In the genomic region with DNA sequence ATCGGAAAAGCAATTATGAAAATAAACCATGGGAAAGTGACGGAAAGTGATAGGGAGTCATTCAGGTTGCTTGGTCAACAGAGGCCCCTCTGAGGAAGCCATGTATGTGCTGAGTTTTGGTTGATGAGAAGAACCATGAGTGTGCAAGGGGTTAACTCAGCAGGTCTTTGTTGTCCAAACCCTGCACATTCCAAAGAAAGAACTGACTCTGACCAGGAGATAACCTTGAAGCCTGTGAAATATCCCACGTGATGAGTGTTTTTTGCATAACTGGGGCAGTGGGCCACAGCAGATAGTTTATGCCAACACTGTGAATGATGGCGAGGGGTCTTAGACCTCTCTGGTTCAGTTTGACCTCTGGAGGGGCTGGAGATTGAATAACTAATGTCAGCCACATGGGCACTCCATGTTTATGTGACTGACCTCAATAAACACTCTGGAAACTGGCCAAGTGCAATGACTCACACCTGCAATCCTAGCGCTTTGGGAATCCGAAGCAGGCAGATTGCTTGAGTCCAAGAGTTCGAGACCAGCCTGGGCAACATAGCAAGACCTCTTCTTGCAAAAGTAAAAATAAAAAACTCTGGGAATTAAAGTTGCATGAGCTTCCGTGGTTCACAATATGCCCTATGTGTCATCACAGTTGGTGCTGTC, we compare ENCODE assay signal across 19 cellular contexts.
A peak's percentile ranks its signal among the peaks of the same experiment; 100 is the strongest.
DNase-seq lines count a peak whose midpoint lies in the region; ATAC-seq, FAIRE-seq and TF ChIP-seq lines count a peak whose summit lies in the region.
"Had no signal": no experiment of that assay in that cellular context is flagged by ENCODE, and none has a peak within 500 bp of the region (broad histone marks: within the 10 kb centered on the region; RNA-seq: fewer than 3 reads in every experiment).

No MANE protein-coding gene starts in this region.

- no peak overlapping the region for H2AFZ ChIP-seq in K562 (ENCODE audit: low read depth, low read length)
- H2AFZ ChIP-seq: GM23338 had no signal

- no peak overlapping the region for H3K9ac ChIP-seq in K562 (ENCODE audit: insufficient read depth in 1 of 2, low read depth in 2 of 2, low read length in 2 of 2)
- H3K9ac ChIP-seq: BLaER1 treated with 17β-estradiol and CSF1 and Interleukin-3, amounts not matched to agents 10 nM and 100 nM had no signal

- peaks cover 8 to 13% of the 10 kb centered on the region in 2 donors for H3K27me3 Mint-ChIP-seq in CD4-positive, alpha-beta memory T cell

- no peaks in the 10 kb centered on the region for H3K36me3 Mint-ChIP-seq in CD4-positive, alpha-beta memory T cell
- H3K36me3 Mint-ChIP-seq: CD4-positive, CD25-positive, alpha-beta regulatory T cell had no signal

- peaks cover 0 to 4% of the 10 kb centered on the region in 2 experiments; a peak in 1 of 5 replicates for H3K27me3 ChIP-seq in K562 (ENCODE audit: control insufficient read depth in 2 of 2, insufficient read depth in 2 of 2, low read length in 2 of 2)
- no peaks in the 10 kb centered on the region for H3K27me3 ChIP-seq in CD4-positive, alpha-beta memory T cell (ENCODE audit: insufficient read depth, low read length)
- H3K27me3 ChIP-seq: BLaER1 treated with 17β-estradiol and CSF1 and Interleukin-3, amounts not matched to agents 10 nM and 100 nM had no signal

- ATAC-seq in A549 (no peak), K562 (no peak)
- ATAC-seq: GM23338 had no signal

- H3K4me1 Mint-ChIP-seq in CD4-positive, alpha-beta memory T cell, result no peaks in the 10 kb centered on the region
- H3K4me1 Mint-ChIP-seq: CD4-positive, CD25-positive, alpha-beta regulatory T cell had no signal

- TF ChIP-seq RAD21 in A549 (conservative IDR thresholded peaks at IDR 0.05 in 1 of 2, IDR thresholded peaks at IDR 0.05 in 1 of 2) (no peak), K562 (CRISPR knock-in tag; conservative IDR thresholded peaks at IDR 0.05 in 1 of 2, IDR thresholded peaks at IDR 0.05 in 1 of 2) (no peak)

- WGBS in A549 (ENCODE audit: missing lambda C conversion rate), result 28% methylated on average over 8 of the region's 8 CpGs
- WGBS in K562 (ENCODE audit: insufficient coverage, low coverage, missing lambda C conversion rate), result 1% methylated on average over 8 of the region's 8 CpGs

- FAIRE-seq in A549 (lab: Jason Lieb, UNC) (no peak), K562 (lab: Jason Lieb, UNC) (no peak)
- FAIRE-seq: GM12892 had no signal

- no peaks in the 10 kb centered on the region for H3K79me2 ChIP-seq in K562 (ENCODE audit: control insufficient read depth, insufficient read depth, low read length)

- no peaks in the 10 kb centered on the region for H3K4me1 ChIP-seq in A549
- H3K4me1 ChIP-seq in K562 (replicated peaks in 1 of 2; ENCODE audit: control insufficient read depth in 2 of 2, insufficient read depth in 2 of 2, low read length in 2 of 2), result no peaks in the 10 kb centered on the region
- no peaks in the 10 kb centered on the region for H3K4me1 ChIP-seq in CD4-positive, alpha-beta memory T cell (ENCODE audit: insufficient read depth, low read length)

- TF ChIP-seq EP300 in A549 (IDR thresholded peaks at IDR 0.05) (no peak), K562 (IDR thresholded peaks at IDR 0.05; ENCODE audit: low read length) (no peak)

- H4K20me1 ChIP-seq in K562 (replicated peaks; ENCODE audit: control insufficient read depth, insufficient read depth, low read length), result no peaks in the 10 kb centered on the region
- H4K20me1 ChIP-seq: BLaER1 treated with 17β-estradiol and CSF1 and Interleukin-3, amounts not matched to agents 10 nM and 100 nM had no signal

- H3K4me3 ChIP-seq in A549, result no peak overlapping the region
- no peak overlapping the region for H3K4me3 ChIP-seq in K562
- H3K4me3 ChIP-seq in CD4-positive, alpha-beta memory T cell (ENCODE audit: low read length in 2 of 2), result no peak overlapping the region
- H3K4me3 ChIP-seq: BLaER1 treated with 17β-estradiol and CSF1 and Interleukin-3, amounts not matched to agents 10 nM and 100 nM; GM23338 had no signal

- in situ Hi-C loops in K562 (cut with MboI), result no loop called here

- H3K4me3 Mint-ChIP-seq in CD4-positive, alpha-beta memory T cell, result no peak overlapping the region
- H3K4me3 Mint-ChIP-seq: CD4-positive, CD25-positive, alpha-beta regulatory T cell; GM23338; H9 had no signal

- no peak overlapping the region for H3K27ac Mint-ChIP-seq in CD4-positive, alpha-beta memory T cell
- H3K27ac Mint-ChIP-seq: CD4-positive, CD25-positive, alpha-beta regulatory T cell; GM23338; H9 had no signal

- H3K27ac ChIP-seq in A549 (no peak overlapping the region), K562 (ENCODE audit: extremely low read depth, low read depth, low read length) (no peak overlapping the region)
- no peak overlapping the region for H3K27ac ChIP-seq in CD4-positive, alpha-beta memory T cell (ENCODE audit: low read depth, low read length)
- H3K27ac ChIP-seq: BLaER1 treated with 17β-estradiol and CSF1 and Interleukin-3, amounts not matched to agents 10 nM and 100 nM; HL-60 had no signal

- DNase-seq in A549 (ENCODE audit: low read depth in 1 of 2, low spot score in 1 of 2) (peak in 1 of 2 experiments; percentile 17), H4 (ENCODE audit: low spot score) (peak; percentile 82), M059J (ENCODE audit: low read depth) (peak; percentile 28), K562 (ENCODE audit: extremely low read depth in 1 of 4, low spot score in 3 of 4) (peak in 1 of 4 experiments; percentile 8), mucosa of gallbladder (ENCODE audit: low spot score) (no peak)
- DNase-seq in CD4-positive, alpha-beta memory T cell, result no peak
- no peak for DNase-seq in stimulated activated CD8-positive, alpha-beta memory T cell treated with anti-CD3 and anti-CD28 coated beads, Interleukin-4, amount 100 ng/mL, for 48 hours
- DNase-seq: ACHN; Calu3; CD4-positive, CD25-positive, alpha-beta regulatory T cell; DMS153; DMS79 treated with DMSO at 0.1 percent for 48 hours; GDM1; H9; KBM-7 had no signal

- H3K9me1 ChIP-seq in K562 (ENCODE audit: control insufficient read depth, insufficient read depth, low read length), result no peaks in the 10 kb centered on the region

- H3K36me3 ChIP-seq in K562 (ENCODE audit: control insufficient read depth, insufficient read depth, low read length), result no peaks in the 10 kb centered on the region
- no peaks in the 10 kb centered on the region for H3K36me3 ChIP-seq in CD4-positive, alpha-beta memory T cell (ENCODE audit: insufficient read depth, low read length)
- H3K36me3 ChIP-seq: BLaER1 treated with 17β-estradiol and CSF1 and Interleukin-3, amounts not matched to agents 10 nM and 100 nM had no signal

- intact Hi-C loops in K562 (cut with micrococcal nuclease), result no loop called here
- intact Hi-C loops in CD4-positive, alpha-beta memory T cell (cut with micrococcal nuclease), result no loop called here

- TF ChIP-seq CTCF in A549 (IDR thresholded peaks at IDR 0.05) (no peak), K562 (IDR thresholded peaks at IDR 0.05 in 2 of 3, conservative IDR thresholded peaks at IDR 0.05 in 1 of 3; ENCODE audit: insufficient read depth in 2 of 3, low read depth in 1 of 3, low read length in 3 of 3) (no peak)

- no peaks in the 10 kb centered on the region; the same call in 2 of the 3 replicates for H3K9me3 ChIP-seq in A549
- H3K9me3 ChIP-seq in K562 (replicated peaks; ENCODE audit: control insufficient read depth, insufficient read depth, low read depth, low read length), result no peaks in the 10 kb centered on the region
- H3K9me3 ChIP-seq in CD4-positive, alpha-beta memory T cell (ENCODE audit: control insufficient read depth in 1 of 2, low read length in 2 of 2), result no peaks in the 10 kb centered on the region

- TF ChIP-seq POLR2A in A549 (IDR thresholded peaks at IDR 0.05; ENCODE audit: low read length), result no peak
- TF ChIP-seq POLR2A in K562 (conservative IDR thresholded peaks at IDR 0.05), result no peak

- peaks cover 0 to 2% (median 0%) of the 10 kb centered on the region in 8 donors for H3K9me3 Mint-ChIP-seq in CD4-positive, alpha-beta memory T cell

- CTCF ChIA-PET in A549 (lab: Yijun Ruan, JAX), result no interaction called here
- CTCF ChIA-PET in K562 (lab: Yijun Ruan, JAX; ENCODE audit: low intra/inter-chr PET ratio), result no interaction called here
- CTCF ChIA-PET in CD4-positive, alpha-beta memory T cell (lab: Charles Lee; ENCODE audit: partially characterized antibody), result no interaction called here

- BruUV-seq in K562 (replicated peaks; lab: Mats Ljungman, UMichigan), result no TSS peak

- H3K4me2 ChIP-seq in A549 (no peak overlapping the region), K562 (ENCODE audit: insufficient read depth, low read length) (no peak overlapping the region)
- H3K4me2 ChIP-seq: BLaER1 treated with 17β-estradiol and CSF1 and Interleukin-3, amounts not matched to agents 10 nM and 100 nM; GM23338 had no signal

- POLR2A ChIA-PET in A549 (lab: Yijun Ruan, JAX) (no interaction called here), K562 (lab: Yijun Ruan, JAX) (no interaction called here)
- POLR2A ChIA-PET in CD4-positive, alpha-beta memory T cell (lab: Charles Lee; ENCODE audit: partially characterized antibody), result no interaction called here

TF ChIP-seq in A549, 52 proteins besides CTCF, POLR2A, EP300 and RAD21:
- TF ChIP-seq FOSL2 (IDR thresholded peaks at IDR 0.05), result no peak
- 0 out of 2 replicates have a peak, but pooled peaks have one; percentile 7 for TF ChIP-seq FOSL2 (CRISPR knock-in tag; IDR thresholded peaks at IDR 0.05)
- no peak for TF ChIP-seq GATA3 (IDR thresholded peaks at IDR 0.05; ENCODE audit: borderline replicate concordance)

TF ChIP-seq in K562, 482 proteins besides CTCF, POLR2A, EP300 and RAD21:
- peak; percentile 50 for TF ChIP-seq NFIC (IDR thresholded peaks at IDR 0.05)
- TF ChIP-seq PHB2 (IDR thresholded peaks at IDR 0.05; ENCODE audit: low read depth), result no peak

Comparison
In these comparisons a context has a peak if more than half of its experiments do, and no peak if none do; other contexts are left out.
1. DNase-seq: peak in H4 (single experiment) and M059J (single experiment); none in CD4-positive, alpha-beta memory T cell (0 of 5), mucosa of gallbladder (single experiment) and stimulated activated CD8-positive, alpha-beta memory T cell treated with anti-CD3 and anti-CD28 coated beads, Interleukin-4, amount 100 ng/mL, for 48 hours (single experiment).